In genomic region chr6:3742076-3742425, GRCh38 we compare ENCODE assay signal across 8 cellular contexts. TPM values are rescaled to one million over a fixed set of nuclear protein-coding genes. Genes with fewer than 3 reads are reported as not detected.
A peak's percentile ranks its signal among the peaks of the same experiment; 100 is the strongest.
DNase-seq lines count a peak whose midpoint lies in the region; ATAC-seq and TF ChIP-seq lines count a peak whose summit lies in the region.

No MANE protein-coding gene starts in this region.

- peaks cover 13% of the 10 kb centered on the region for H3K27me3 Mint-ChIP-seq in CD4-positive, alpha-beta T cell
- H3K27me3 Mint-ChIP-seq in MCF 10A (ENCODE audit: insufficient read depth, unreplicated experiment) (no peaks in the 10 kb centered on the region), osteocyte (ENCODE audit: unreplicated experiment) (no peaks in the 10 kb centered on the region)

- no peak overlapping the region for H3K27ac ChIP-seq in CD4-positive, alpha-beta T cell (ENCODE audit: low read depth, low read length)

- no TSS peak for BruUV-seq in MCF 10A (replicated peaks; lab: Mats Ljungman, UMichigan)

- H3K9me3 ChIP-seq in CD4-positive, alpha-beta T cell (ENCODE audit: control insufficient read depth, low read length), result no peaks in the 10 kb centered on the region

- no peak for ATAC-seq in CD4-positive, alpha-beta T cell (ENCODE audit: poor library complexity)
- no peak for ATAC-seq in HG03025 (IDR thresholded peaks at IDR 0.05; ENCODE audit: low FRiP score, unreplicated experiment)
- ATAC-seq in HG03097 (IDR thresholded peaks at IDR 0.05; ENCODE audit: low FRiP score, unreplicated experiment), result no peak

- H3K4me1 Mint-ChIP-seq in CD4-positive, alpha-beta T cell (ENCODE audit: low read depth), result peaks cover 8% of the 10 kb centered on the region
- H3K4me1 Mint-ChIP-seq in MCF 10A (ENCODE audit: insufficient read depth, unreplicated experiment) (peaks cover 24% of the 10 kb centered on the region), osteocyte (ENCODE audit: unreplicated experiment) (peaks cover 92% of the 10 kb centered on the region)

- H3K9me3 Mint-ChIP-seq in CD4-positive, alpha-beta T cell, result no peaks in the 10 kb centered on the region
- no peaks in the 10 kb centered on the region for H3K9me3 Mint-ChIP-seq in MCF 10A (ENCODE audit: unreplicated experiment)
- no peaks in the 10 kb centered on the region for H3K9me3 Mint-ChIP-seq in osteocyte (ENCODE audit: unreplicated experiment)

- H3K36me3 Mint-ChIP-seq in CD4-positive, alpha-beta T cell (ENCODE audit: low read depth), result no peaks in the 10 kb centered on the region
- H3K36me3 Mint-ChIP-seq in MCF 10A (ENCODE audit: insufficient read depth, unreplicated experiment), result peaks cover 18% of the 10 kb centered on the region
- H3K36me3 Mint-ChIP-seq in osteocyte (ENCODE audit: unreplicated experiment), result peaks cover 24% of the 10 kb centered on the region

- peak overlapping the region; percentile 27 for H3K4me3 ChIP-seq in LNCaP clone FGC (ENCODE audit: low read depth, low read length)

- CTCF ChIA-PET in CD4-positive, alpha-beta T cell (lab: Charles Lee), result interaction anchor here (0.9 kb wide), 1 partner anchor 236 kb away, joined by 3 read pairs; no protein-coding TSS in a partner anchor
- CTCF ChIA-PET in MCF 10A (lab: Yijun Ruan, JAX), result interaction anchor here (0.5 to 3.3 kb wide), 13 partner anchors 10 to 923 kb away, joined by 3 to 16 read pairs (median 4); no protein-coding TSS in a partner anchor

- intact Hi-C loops in CD4-positive, alpha-beta T cell (cut with DNase I, micrococcal nuclease), result loop anchor here (1.0 to 5.0 kb wide), 9 partner anchors 191 to 1195 kb away; no protein-coding TSS in a partner anchor
- intact Hi-C loops in MCF 10A (cut with micrococcal nuclease), result loop anchor here (1.0 to 2.0 kb wide), 3 partner anchors 237 to 266 kb away; no protein-coding TSS in a partner anchor

- POLR2A ChIA-PET in CD4-positive, alpha-beta T cell (lab: Charles Lee), result no interaction called here
- POLR2A ChIA-PET in MCF 10A (lab: Yijun Ruan, JAX), result interaction anchor here (0.7 to 1.6 kb wide), 5 partner anchors 107 to 260 kb away, joined by 3 to 7 read pairs (median 3); no protein-coding TSS in a partner anchor

- H3K4me3 Mint-ChIP-seq in CD4-positive, alpha-beta T cell, result no peak overlapping the region
- H3K4me3 Mint-ChIP-seq in MCF 10A (ENCODE audit: unreplicated experiment) (no peak overlapping the region), osteocyte (ENCODE audit: unreplicated experiment) (peak overlapping the region; percentile 61)

- H3K27ac Mint-ChIP-seq in CD4-positive, alpha-beta T cell, result peak overlapping the region; percentile 2
- H3K27ac Mint-ChIP-seq in MCF 10A (ENCODE audit: low read depth, unreplicated experiment) (peak overlapping the region; percentile 52), osteocyte (ENCODE audit: unreplicated experiment) (peak overlapping the region; percentile 93)

- no peak for DNase-seq in CD4-positive, alpha-beta T cell
- DNase-seq in LNCaP clone FGC (ENCODE audit: low read depth), result peak; percentile 39
- peak; percentile 17 for DNase-seq in MCF 10A (ENCODE audit: unreplicated experiment)
- DNase-seq in osteocyte (ENCODE audit: extremely low spot score, unreplicated experiment), result no peak
- DNase-seq in CD1c-positive myeloid dendritic cell (ENCODE audit: extremely low spot score), result no peak
- DNase-seq in stimulated activated CD4-positive, alpha-beta T cell treated with anti-CD3 and anti-CD28 coated beads, Interleukin-2, amount 100 ng/mL, for 24 hours, result no peak

- no peak for TF ChIP-seq CTCF in CD4-positive, alpha-beta T cell (IDR thresholded peaks at IDR 0.05)
- TF ChIP-seq CTCF in LNCaP clone FGC (IDR thresholded peaks at IDR 0.05; ENCODE audit: control insufficient read depth, extremely low read depth, insufficient read depth) (no peak), MCF 10A (IDR thresholded peaks at IDR 0.05; ENCODE audit: unreplicated experiment) (no peak), osteocyte (IDR thresholded peaks at IDR 0.05) (no peak)

- no peaks in the 10 kb centered on the region for H3K27me3 ChIP-seq in CD4-positive, alpha-beta T cell (ENCODE audit: control insufficient read depth, insufficient read depth, low read length)

RNA-seq across cellular contexts. Expression of gene PXDC1, which starts 9.5 kb away (rescaled TPM):
- under 1 TPM; 0.17 to 0.27 TPM for total RNA-seq in CD4-positive, alpha-beta T cell
- total RNA-seq in MCF 10A (2022) (48.1 and 51.4 TPM in 2 replicates), osteocyte (129 and 131 TPM in 2 replicates)

Comparison
In these comparisons a context has a peak if more than half of its experiments do, and no peak if none do; other contexts are left out.
1. DNase-seq: peak in LNCaP clone FGC (single experiment) and MCF 10A (single experiment); none in CD4-positive, alpha-beta T cell (0 of 10), osteocyte (single experiment), CD1c-positive myeloid dendritic cell (single experiment) and stimulated activated CD4-positive, alpha-beta T cell treated with anti-CD3 and anti-CD28 coated beads, Interleukin-2, amount 100 ng/mL, for 24 hours (0 of 2).
2. H3K27ac Mint-ChIP-seq: peak in every context shown above with its lines; median percentile 93 in osteocyte; 52 in MCF 10A; 2 in CD4-positive, alpha-beta T cell.
3. RNA of gene PXDC1, which starts 9.5 kb away (total RNA-seq): 129 to 131 TPM in osteocyte and 48.1 to 51.4 TPM in MCF 10A; 0.17 to 0.27 TPM in CD4-positive, alpha-beta T cell; every median in the first group is over 10 times any median in the second.